ENCODE assay signal across 13 cellular contexts in genomic region chr1:51433972-51434510, GRCh38.
DNase-seq lines count a peak whose midpoint lies in the region; ATAC-seq, FAIRE-seq and TF ChIP-seq lines count a peak whose summit lies in the region.
"Had no signal": no experiment of that assay in that cellular context is flagged by ENCODE, and none has a peak within 500 bp of the region (broad histone marks: within the 10 kb centered on the region; RNA-seq: fewer than 3 reads in every experiment).

No MANE protein-coding gene starts in this region.

- H3K4me1 Mint-ChIP-seq in activated CD8-positive, alpha-beta T cell treated with anti-CD3 and anti-CD28 coated beads for 36 hours (ENCODE audit: low read depth), result peaks cover 27% of the 10 kb centered on the region
- H3K4me1 Mint-ChIP-seq: brain had no signal

- no peaks in the 10 kb centered on the region for H3K9me3 Mint-ChIP-seq in activated CD8-positive, alpha-beta T cell treated with anti-CD3 and anti-CD28 coated beads for 36 hours
- H3K9me3 Mint-ChIP-seq: brain had no signal

- FAIRE-seq in A549 (lab: Jason Lieb, UNC) (no peak), GM12891 (lab: Jason Lieb, UNC) (peak; percentile 73)
- FAIRE-seq: pancreas had no signal

- H3K9me3 ChIP-seq in A549, result no peaks in the 10 kb centered on the region
- H3K9me3 ChIP-seq in lower lobe of right lung, result no peaks in the 10 kb centered on the region
- no peaks in the 10 kb centered on the region for H3K9me3 ChIP-seq in BE2C
- no peaks in the 10 kb centered on the region for H3K9me3 ChIP-seq in testis
- H3K9me3 ChIP-seq: Caco-2, pancreas had no signal

- H3K36me3 Mint-ChIP-seq in activated CD8-positive, alpha-beta T cell treated with anti-CD3 and anti-CD28 coated beads for 36 hours (ENCODE audit: low read depth), result peaks cover 37% of the 10 kb centered on the region

- TF ChIP-seq RAD21 in A549 (conservative IDR thresholded peaks at IDR 0.05 in 1 of 2, IDR thresholded peaks at IDR 0.05 in 1 of 2), result no peak

- POLR2A ChIA-PET in A549 (lab: Yijun Ruan, JAX), result no interaction called here
- POLR2A ChIA-PET in activated CD8-positive, alpha-beta T cell treated with anti-CD3 and anti-CD28 coated beads for 36 hours (lab: Charles Lee), result no interaction called here

- H3K4me2 ChIP-seq in A549, result no peak overlapping the region

- H3K27me3 Mint-ChIP-seq in activated CD8-positive, alpha-beta T cell treated with anti-CD3 and anti-CD28 coated beads for 36 hours, result no peaks in the 10 kb centered on the region
- H3K27me3 Mint-ChIP-seq: brain had no signal

- TF ChIP-seq POLR2A in A549 (IDR thresholded peaks at IDR 0.05; ENCODE audit: low read length), result no peak
- no peak for TF ChIP-seq POLR2A in GM12891 (IDR thresholded peaks at IDR 0.05; ENCODE audit: low read depth, low read length)
- TF ChIP-seq POLR2A in testis (IDR thresholded peaks at IDR 0.05), result no peak

- DNase-seq in A549 (ENCODE audit: low read depth in 1 of 2, low spot score in 1 of 2), result no peak
- no peak for DNase-seq in GM12891 (ENCODE audit: insufficient read length, low spot score)
- no peak for DNase-seq in activated CD8-positive, alpha-beta T cell treated with anti-CD3 and anti-CD28 coated beads for 36 hours
- DNase-seq in lower lobe of right lung, result no peak
- DNase-seq in globus pallidus (ENCODE audit: low spot score), result no peak
- DNase-seq in BE2C, result no peak
- no peak for DNase-seq in effector CD8-positive, alpha-beta T cell (lab: John Stamatoyannopoulos, UW)
- no peak for DNase-seq in testis
- DNase-seq: Caco-2, islet precursor cell, NCI-H510A treated with DMSO at 0.1 percent for 48 hours, pancreas had no signal

- H3K27ac ChIP-seq in A549 (no peak overlapping the region), lower lobe of right lung (peak overlapping the region; percentile 51), testis (peak overlapping the region in 1 of 2 donors; percentile 1)

- CTCF ChIA-PET in A549 (lab: Yijun Ruan, JAX), result no interaction called here
- CTCF ChIA-PET in activated CD8-positive, alpha-beta T cell treated with anti-CD3 and anti-CD28 coated beads for 36 hours (lab: Charles Lee), result no interaction called here

- no peak overlapping the region for H3K4me3 Mint-ChIP-seq in activated CD8-positive, alpha-beta T cell treated with anti-CD3 and anti-CD28 coated beads for 36 hours
- H3K4me3 Mint-ChIP-seq: brain had no signal

- H3K27ac Mint-ChIP-seq in activated CD8-positive, alpha-beta T cell treated with anti-CD3 and anti-CD28 coated beads for 36 hours, result peak overlapping the region; percentile 79

- intact Hi-C loops in activated CD8-positive, alpha-beta T cell treated with anti-CD3 and anti-CD28 coated beads for 36 hours (cut with micrococcal nuclease), result no loop called here
- intact Hi-C loops in lower lobe of right lung (cut with DNase I) (no loop called here), testis (cut with DNase I; ENCODE audit: low total_unique reads) (no loop called here)

- H3K36me3 ChIP-seq in lower lobe of right lung, result peaks cover 40% of the 10 kb centered on the region
- H3K36me3 ChIP-seq in BE2C, result no peaks in the 10 kb centered on the region
- H3K36me3 ChIP-seq in testis (ENCODE audit: low read depth, missing control alignments), result no peaks in the 10 kb centered on the region
- H3K36me3 ChIP-seq: pancreas had no signal

- no peak for TF ChIP-seq EP300 in A549 (IDR thresholded peaks at IDR 0.05)

- H3K4me1 ChIP-seq in A549 (no peaks in the 10 kb centered on the region), lower lobe of right lung (peaks cover 33% of the 10 kb centered on the region), BE2C (no peaks in the 10 kb centered on the region), testis (no peaks in the 10 kb centered on the region)
- H3K4me1 ChIP-seq: Caco-2 had no signal

- ATAC-seq in A549, result no peak
- ATAC-seq in activated CD8-positive, alpha-beta T cell treated with anti-CD3 and anti-CD28 coated beads for 36 hours, result no peak
- ATAC-seq in lower lobe of right lung, result no peak

- 92% methylated on average over 2 of the region's 2 CpGs for WGBS in A549 (ENCODE audit: missing lambda C conversion rate)
- WGBS in testis, 2 donors, result 79 to 82% methylated on average over 2 of the region's 2 CpGs

- no peak overlapping the region for H3K4me3 ChIP-seq in A549
- no peak overlapping the region for H3K4me3 ChIP-seq in lower lobe of right lung
- H3K4me3 ChIP-seq in BE2C (ENCODE audit: low read depth, low read length), result no peak overlapping the region
- H3K4me3 ChIP-seq in testis, result no peak overlapping the region
- H3K4me3 ChIP-seq: pancreas had no signal

- no peaks in the 10 kb centered on the region for H3K27me3 ChIP-seq in lower lobe of right lung (ENCODE audit: low read depth)
- no peaks in the 10 kb centered on the region for H3K27me3 ChIP-seq in BE2C
- no peaks in the 10 kb centered on the region for H3K27me3 ChIP-seq in testis
- H3K27me3 ChIP-seq: pancreas had no signal

- TF ChIP-seq CTCF in A549 (IDR thresholded peaks at IDR 0.05), result no peak
- no peak for TF ChIP-seq CTCF in activated CD8-positive, alpha-beta T cell treated with anti-CD3 and anti-CD28 coated beads for 36 hours (IDR thresholded peaks at IDR 0.05)
- no peak for TF ChIP-seq CTCF in lower lobe of right lung (IDR thresholded peaks at IDR 0.05)
- no peak for TF ChIP-seq CTCF in BE2C (IDR thresholded peaks at IDR 0.05; ENCODE audit: low read depth, low read length)
- TF ChIP-seq CTCF in testis (IDR thresholded peaks at IDR 0.05), result no peak

TF ChIP-seq in A549, 52 proteins besides CTCF, POLR2A, EP300 and RAD21:
- peak; percentile 54 for TF ChIP-seq MAFK (IDR thresholded peaks at IDR 0.05; ENCODE audit: partially characterized antibody)
- TF ChIP-seq FOSL2 (IDR thresholded peaks at IDR 0.05), result no peak
- no peak for TF ChIP-seq FOSL2 (CRISPR knock-in tag; IDR thresholded peaks at IDR 0.05)

TF ChIP-seq in GM12891, 5 proteins besides CTCF, POLR2A, EP300 and RAD21:
- no peak for TF ChIP-seq SPI1 (IDR thresholded peaks at IDR 0.05; ENCODE audit: low read depth, low read length)
- no peak for TF ChIP-seq POLR2AphosphoS5 (IDR thresholded peaks at IDR 0.05; ENCODE audit: low read depth, low read length)
TF ChIP-seq in GM12891: peak in this region for 0.
